Comparison of ENCODE assay signal across 22 cellular contexts in genomic region chr11:118048472-118049370, GRCh38. TPM values are rescaled to one million over a fixed set of nuclear protein-coding genes. Genes with fewer than 3 reads are reported as not detected.
DNase-seq lines count a peak whose midpoint lies in the region; ATAC-seq and TF ChIP-seq lines count a peak whose summit lies in the region.
"Had no signal": no experiment of that assay in that cellular context is flagged by ENCODE, and none has a peak within 500 bp of the region (broad histone marks: within the 10 kb centered on the region; RNA-seq: fewer than 3 reads in every experiment).

No MANE protein-coding gene starts in this region.

- no peak overlapping the region for H3K27ac ChIP-seq in HEK293 (ENCODE audit: extremely low read depth, low read depth, low read length)
- H3K27ac ChIP-seq: adrenal gland, dorsolateral prefrontal cortex, testis had no signal

- peaks cover 92% of the 10 kb centered on the region for H3K4me1 Mint-ChIP-seq in activated CD4-positive, alpha-beta T cell treated with anti-CD3 and anti-CD28 coated beads for 36 hours
- peaks cover 83% of the 10 kb centered on the region for H3K4me1 Mint-ChIP-seq in activated T-helper 2 cell treated with anti-CD3 and anti-CD28 coated beads, Interferon-gamma antibody, Interleukin-2, Interleukin-4, amounts not matched to agents 10 μg/mL and 5 μg/mL and 100 μg/mL, durations not matched to agents 14 hours and 24 hours and 36 hours (ENCODE audit: low read depth)
- H3K4me1 Mint-ChIP-seq in natural killer cell treated with Interleukin-12 subunit alpha and Interleukin-12 subunit beta and Interleukin-15 and Interleukin-18, amount 100 ng/mL, for 72 hours (ENCODE audit: low read depth in 2 of 2) = peaks cover 50 to 67% of the 10 kb centered on the region in 2 donors

- no peak overlapping the region for H3K4me3 ChIP-seq in HEK293 (ENCODE audit: low read depth, low read length)
- H3K4me3 ChIP-seq: adrenal gland, dorsolateral prefrontal cortex, testis had no signal

- ATAC-seq in activated CD4-positive, alpha-beta T cell treated with anti-CD3 and anti-CD28 coated beads for 36 hours = no peak
- ATAC-seq in natural killer cell treated with Interleukin-12 subunit alpha and Interleukin-12 subunit beta and Interleukin-15 and Interleukin-18, amount 100 ng/mL, for 72 hours = no peak

- no peaks in the 10 kb centered on the region for H3K27me3 Mint-ChIP-seq in activated CD4-positive, alpha-beta T cell treated with anti-CD3 and anti-CD28 coated beads for 36 hours
- no peaks in the 10 kb centered on the region for H3K27me3 Mint-ChIP-seq in activated T-helper 2 cell treated with anti-CD3 and anti-CD28 coated beads, Interferon-gamma antibody, Interleukin-2, Interleukin-4, amounts not matched to agents 10 μg/mL and 5 μg/mL and 100 μg/mL, durations not matched to agents 14 hours and 24 hours and 36 hours (ENCODE audit: low read depth)
- no peaks in the 10 kb centered on the region for H3K27me3 Mint-ChIP-seq in natural killer cell treated with Interleukin-12 subunit alpha and Interleukin-12 subunit beta and Interleukin-15 and Interleukin-18, amount 100 ng/mL, for 72 hours

- H3K36me3 Mint-ChIP-seq in activated CD4-positive, alpha-beta T cell treated with anti-CD3 and anti-CD28 coated beads for 36 hours (ENCODE audit: low read depth) = no peaks in the 10 kb centered on the region
- H3K36me3 Mint-ChIP-seq in activated T-helper 2 cell treated with anti-CD3 and anti-CD28 coated beads, Interferon-gamma antibody, Interleukin-2, Interleukin-4, amounts not matched to agents 10 μg/mL and 5 μg/mL and 100 μg/mL, durations not matched to agents 14 hours and 24 hours and 36 hours (ENCODE audit: low read depth) = no peaks in the 10 kb centered on the region
- no peaks in the 10 kb centered on the region for H3K36me3 Mint-ChIP-seq in natural killer cell treated with Interleukin-12 subunit alpha and Interleukin-12 subunit beta and Interleukin-15 and Interleukin-18, amount 100 ng/mL, for 72 hours

- no peaks in the 10 kb centered on the region for H3K36me3 ChIP-seq in HEK293 (ENCODE audit: control insufficient read depth in 2 of 2, insufficient read depth in 1 of 2, low read length in 2 of 2)
- H3K36me3 ChIP-seq: adrenal gland had no signal

- no peaks in the 10 kb centered on the region for H3K4me1 ChIP-seq in HEK293 (ENCODE audit: control insufficient read depth, insufficient read depth, low read length)
- H3K4me1 ChIP-seq: adrenal gland had no signal

- DNase-seq in activated CD4-positive, alpha-beta T cell treated with anti-CD3 and anti-CD28 coated beads for 36 hours = peak; percentile 23
- DNase-seq in activated CD4-positive, alpha-beta T cell treated with anti-CD3 and anti-CD28 coated beads for 4 hours = no peak
- DNase-seq in activated T-helper 2 cell treated with anti-CD3 and anti-CD28 coated beads, Interferon-gamma antibody, Interleukin-2, Interleukin-4, amounts not matched to agents 10 μg/mL and 5 μg/mL and 100 μg/mL, durations not matched to agents 14 hours and 24 hours and 36 hours (ENCODE audit: low spot score) = no peak
- no peak for DNase-seq in natural killer cell treated with Interleukin-12 subunit alpha and Interleukin-12 subunit beta and Interleukin-15 and Interleukin-18, amount 100 ng/mL, for 72 hours (ENCODE audit: low spot score)
- no peak for DNase-seq in foreskin melanocyte
- no peak for DNase-seq in RPMI8226
- no peak for DNase-seq in GM20000 (ENCODE audit: low spot score)
- DNase-seq: 8988T; activated T-cell treated with anti-CD3 and anti-CD28 coated beads, Interleukin-2, amount 50 U/mL, for 1 hour; dorsolateral prefrontal cortex; NCI-H69; posterior cingulate gyrus; Right ventricle myocardium superior; small intestine; stimulated activated CD4-positive, alpha-beta T cell treated with anti-CD3 and anti-CD28 coated beads, Interleukin-4, amount 100 ng/mL, for 24 hours; testis had no signal

- CTCF ChIA-PET in activated CD4-positive, alpha-beta T cell treated with anti-CD3 and anti-CD28 coated beads for 36 hours (lab: Charles Lee) = interaction anchor here (0.7 to 2.9 kb wide), 7 partner anchors 44 to 295 kb away, joined by 3 to 12 read pairs (median 4); no protein-coding TSS in a partner anchor
- CTCF ChIA-PET in HEK293 (lab: Yijun Ruan, JAX) = interaction anchor here (0.7 to 1.6 kb wide), 5 partner anchors 10 to 241 kb away, joined by 3 to 5 read pairs (median 3); no protein-coding TSS in a partner anchor

- POLR2A ChIA-PET in activated CD4-positive, alpha-beta T cell treated with anti-CD3 and anti-CD28 coated beads for 36 hours (lab: Charles Lee) = interaction anchor here (0.9 to 3.5 kb wide), 3 partner anchors 46 to 61 kb away, joined by 3 to 24 read pairs (median 6); no protein-coding TSS in a partner anchor
- POLR2A ChIA-PET in HEK293 (lab: Yijun Ruan, JAX) = no interaction called here

- no peak overlapping the region for H3K4me3 Mint-ChIP-seq in activated CD4-positive, alpha-beta T cell treated with anti-CD3 and anti-CD28 coated beads for 36 hours
- H3K4me3 Mint-ChIP-seq in activated T-helper 2 cell treated with anti-CD3 and anti-CD28 coated beads, Interferon-gamma antibody, Interleukin-2, Interleukin-4, amounts not matched to agents 10 μg/mL and 5 μg/mL and 100 μg/mL, durations not matched to agents 14 hours and 24 hours and 36 hours (ENCODE audit: low read depth) = no peak overlapping the region
- peak overlapping the region; percentile 50 for H3K4me3 Mint-ChIP-seq in natural killer cell treated with Interleukin-12 subunit alpha and Interleukin-12 subunit beta and Interleukin-15 and Interleukin-18, amount 100 ng/mL, for 72 hours

- H3K9me3 Mint-ChIP-seq in activated CD4-positive, alpha-beta T cell treated with anti-CD3 and anti-CD28 coated beads for 36 hours (ENCODE audit: low read depth) = no peaks in the 10 kb centered on the region
- no peaks in the 10 kb centered on the region for H3K9me3 Mint-ChIP-seq in activated T-helper 2 cell treated with anti-CD3 and anti-CD28 coated beads, Interferon-gamma antibody, Interleukin-2, Interleukin-4, amounts not matched to agents 10 μg/mL and 5 μg/mL and 100 μg/mL, durations not matched to agents 14 hours and 24 hours and 36 hours
- no peaks in the 10 kb centered on the region for H3K9me3 Mint-ChIP-seq in natural killer cell treated with Interleukin-12 subunit alpha and Interleukin-12 subunit beta and Interleukin-15 and Interleukin-18, amount 100 ng/mL, for 72 hours

- H3K27ac Mint-ChIP-seq in activated CD4-positive, alpha-beta T cell treated with anti-CD3 and anti-CD28 coated beads for 36 hours = peak overlapping the region; percentile 77
- H3K27ac Mint-ChIP-seq in activated T-helper 2 cell treated with anti-CD3 and anti-CD28 coated beads, Interferon-gamma antibody, Interleukin-2, Interleukin-4, amounts not matched to agents 10 μg/mL and 5 μg/mL and 100 μg/mL, durations not matched to agents 14 hours and 24 hours and 36 hours = peak overlapping the region; percentile 68
- H3K27ac Mint-ChIP-seq in natural killer cell treated with Interleukin-12 subunit alpha and Interleukin-12 subunit beta and Interleukin-15 and Interleukin-18, amount 100 ng/mL, for 72 hours = peak overlapping the region; percentile 10 to 60

- H3K9me3 ChIP-seq in HEK293 (ENCODE audit: control insufficient read depth, insufficient read depth, low read depth, low read length) = no peaks in the 10 kb centered on the region
- H3K9me3 ChIP-seq: adrenal gland, testis had no signal

- TF ChIP-seq CTCF in HEK293 (tag by site-specific recombination; IDR thresholded peaks at IDR 0.05) (no peak), GM20000 (IDR thresholded peaks at IDR 0.05; ENCODE audit: extremely low read depth, missing control alignments) (no peak)

- intact Hi-C loops in activated CD4-positive, alpha-beta T cell treated with anti-CD3 and anti-CD28 coated beads for 36 hours (cut with DNase I, micrococcal nuclease) = loop anchor here in 1 of 2 experiments (5.0 to 10.0 kb wide), 2 partner anchors 194 to 814 kb away; partner anchors contain the start of genes PCSK7 and RNF214
- intact Hi-C loops in activated T-helper 2 cell treated with anti-CD3 and anti-CD28 coated beads, Interferon-gamma antibody, Interleukin-2, Interleukin-4, amounts not matched to agents 10 μg/mL and 5 μg/mL and 100 μg/mL, durations not matched to agents 14 hours and 24 hours and 36 hours (cut with micrococcal nuclease) = loop anchor here (5.0 kb wide), 2 partner anchors 154 to 199 kb away; no protein-coding TSS in a partner anchor

TF ChIP-seq in HEK293, 187 proteins besides CTCF, POLR2A, EP300 and RAD21:
- TF ChIP-seq ZNF266 (tag by site-specific recombination; IDR thresholded peaks at IDR 0.05; ENCODE audit: low read depth) = no peak
- no peak for TF ChIP-seq ZNF623 (tag by site-specific recombination; IDR thresholded peaks at IDR 0.05)
- peak; percentile 40; the same call in 1 of the 2 replicates for TF ChIP-seq ZNF366 (tag by site-specific recombination; conservative IDR thresholded peaks at IDR 0.05)
- no peak for TF ChIP-seq ZNF792 (tag by site-specific recombination; IDR thresholded peaks at IDR 0.05)

RNA-seq across cellular contexts. Expression of gene TMPRSS4, which starts 28.2 kb away (rescaled TPM):
- total RNA-seq in activated CD4-positive, alpha-beta T cell treated with anti-CD3 and anti-CD28 coated beads for 36 hours = not detected
- not detected in 2 replicates for total RNA-seq in activated T-helper 2 cell treated with anti-CD3 and anti-CD28 coated beads, Interferon-gamma antibody, Interleukin-2, Interleukin-4, amounts not matched to agents 10 μg/mL and 5 μg/mL and 100 μg/mL, durations not matched to agents 14 hours and 24 hours and 36 hours
- under 1 TPM in 1 of 2 donors, not detected in 1; 0.19 TPM for total RNA-seq in natural killer cell treated with Interleukin-12 subunit alpha and Interleukin-12 subunit beta and Interleukin-15 and Interleukin-18, amount 100 ng/mL, for 72 hours
- total RNA-seq: dorsolateral prefrontal cortex; glomerular endothelial cell; LHCN-M2; Right ventricle myocardium superior; T-helper 2 cell treated with Interferon-gamma antibody and Interleukin-4, amounts not matched to agents 100 ng/mL and 5 ng/mL, for 36 hours had no signal

RNA-seq across cellular contexts. Expression of gene SMIM35, which starts 38.0 kb away (rescaled TPM):
- under 1 TPM in 1 of 2 experiments, not detected in 1; 0.09 TPM for total RNA-seq in activated CD4-positive, alpha-beta T cell treated with anti-CD3 and anti-CD28 coated beads for 36 hours
- total RNA-seq in activated T-helper 2 cell treated with anti-CD3 and anti-CD28 coated beads, Interferon-gamma antibody, Interleukin-2, Interleukin-4, amounts not matched to agents 10 μg/mL and 5 μg/mL and 100 μg/mL, durations not matched to agents 14 hours and 24 hours and 36 hours = 1.7 and 1.9 TPM in 2 replicates
- not detected for total RNA-seq in natural killer cell treated with Interleukin-12 subunit alpha and Interleukin-12 subunit beta and Interleukin-15 and Interleukin-18, amount 100 ng/mL, for 72 hours
- total RNA-seq: LHCN-M2, liver, Right ventricle myocardium superior had no signal
